Comparison of ENCODE assay signal across 8 cellular contexts in the genomic region with DNA sequence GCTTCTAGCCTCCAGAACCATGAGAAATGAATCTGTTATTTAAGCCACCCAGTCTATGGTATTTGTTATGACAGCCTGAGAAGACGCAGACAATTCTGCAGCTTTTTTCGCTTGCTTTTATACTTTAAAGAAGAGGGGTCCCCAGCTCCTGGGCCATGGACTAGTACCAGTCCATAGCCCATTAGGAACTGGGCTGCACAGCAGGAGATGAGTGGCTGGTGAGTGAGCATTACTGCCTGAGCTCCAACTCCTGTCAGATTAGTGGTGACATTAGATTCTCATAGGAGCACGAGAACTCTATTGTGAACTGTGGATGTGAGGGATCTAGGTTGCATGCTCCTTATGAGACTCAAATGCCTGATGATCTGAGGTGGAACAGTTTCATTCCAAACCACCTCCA.
"Had no signal": no experiment of that assay in that cellular context is flagged by ENCODE, and none has a peak within 500 bp of the region (broad histone marks: within the 10 kb centered on the region; RNA-seq: fewer than 3 reads in every experiment).

No MANE protein-coding gene starts in this region.

- H3K27ac ChIP-seq: GM23248 had no signal

- H3K4me1 ChIP-seq: HAP-1 had no signal

- H3K9me3 ChIP-seq: HAP-1 had no signal

- DNase-seq: GM23248, GOT3, H7, H9, HCEC 1CT, HFFc6 had no signal

- H3K36me3 ChIP-seq: HAP-1 had no signal

- H3K4me3 ChIP-seq: GM23248, GM23338, HAP-1 had no signal
